8 cellular contexts compared by ENCODE assay signal in genomic region chr7:91573405-91573804, GRCh38.
"Had no signal": no experiment of that assay in that cellular context is flagged by ENCODE, and none has a peak within 500 bp of the region (broad histone marks: within the 10 kb centered on the region; RNA-seq: fewer than 3 reads in every experiment).

No MANE protein-coding gene starts in this region.

- FAIRE-seq: H1, H54, HTR-8/SVneo had no signal

- H3K4me3 ChIP-seq: GM23338 had no signal

- DNase-seq: H9, HCEC 1CT, IMR-90, KBM-7 had no signal

- H2AFZ ChIP-seq: GM23338 had no signal

- H3K4me2 ChIP-seq: GM23338 had no signal

- ATAC-seq: GM23338 had no signal
